ENCODE assay signal across 1 cellular context in the genomic region with DNA sequence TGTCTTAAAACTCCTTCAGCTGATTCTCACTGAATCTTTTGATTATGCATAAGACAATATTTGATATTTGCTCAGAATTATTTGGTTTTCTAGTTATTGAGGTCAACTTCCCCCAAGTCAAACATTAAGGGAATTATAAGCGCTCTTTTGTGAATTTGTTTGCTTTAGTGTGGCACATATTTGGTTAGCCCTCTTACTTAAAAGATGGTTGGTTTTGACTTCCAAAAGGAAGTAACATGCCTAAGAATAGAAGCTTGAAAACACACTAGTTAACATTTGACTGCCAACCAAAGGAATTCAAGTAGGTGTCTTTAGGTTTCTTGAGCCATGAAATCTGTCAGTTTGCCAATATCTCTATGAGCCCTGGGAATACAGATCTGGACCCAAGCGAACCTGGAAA.
TF ChIP-seq lines count a peak whose summit lies in the region.

No MANE protein-coding gene starts in this region.

TF ChIP-seq in GM23338, 12 proteins besides CTCF, POLR2A, EP300 and RAD21 (continued from another document):
- TF ChIP-seq, protein P1, sequence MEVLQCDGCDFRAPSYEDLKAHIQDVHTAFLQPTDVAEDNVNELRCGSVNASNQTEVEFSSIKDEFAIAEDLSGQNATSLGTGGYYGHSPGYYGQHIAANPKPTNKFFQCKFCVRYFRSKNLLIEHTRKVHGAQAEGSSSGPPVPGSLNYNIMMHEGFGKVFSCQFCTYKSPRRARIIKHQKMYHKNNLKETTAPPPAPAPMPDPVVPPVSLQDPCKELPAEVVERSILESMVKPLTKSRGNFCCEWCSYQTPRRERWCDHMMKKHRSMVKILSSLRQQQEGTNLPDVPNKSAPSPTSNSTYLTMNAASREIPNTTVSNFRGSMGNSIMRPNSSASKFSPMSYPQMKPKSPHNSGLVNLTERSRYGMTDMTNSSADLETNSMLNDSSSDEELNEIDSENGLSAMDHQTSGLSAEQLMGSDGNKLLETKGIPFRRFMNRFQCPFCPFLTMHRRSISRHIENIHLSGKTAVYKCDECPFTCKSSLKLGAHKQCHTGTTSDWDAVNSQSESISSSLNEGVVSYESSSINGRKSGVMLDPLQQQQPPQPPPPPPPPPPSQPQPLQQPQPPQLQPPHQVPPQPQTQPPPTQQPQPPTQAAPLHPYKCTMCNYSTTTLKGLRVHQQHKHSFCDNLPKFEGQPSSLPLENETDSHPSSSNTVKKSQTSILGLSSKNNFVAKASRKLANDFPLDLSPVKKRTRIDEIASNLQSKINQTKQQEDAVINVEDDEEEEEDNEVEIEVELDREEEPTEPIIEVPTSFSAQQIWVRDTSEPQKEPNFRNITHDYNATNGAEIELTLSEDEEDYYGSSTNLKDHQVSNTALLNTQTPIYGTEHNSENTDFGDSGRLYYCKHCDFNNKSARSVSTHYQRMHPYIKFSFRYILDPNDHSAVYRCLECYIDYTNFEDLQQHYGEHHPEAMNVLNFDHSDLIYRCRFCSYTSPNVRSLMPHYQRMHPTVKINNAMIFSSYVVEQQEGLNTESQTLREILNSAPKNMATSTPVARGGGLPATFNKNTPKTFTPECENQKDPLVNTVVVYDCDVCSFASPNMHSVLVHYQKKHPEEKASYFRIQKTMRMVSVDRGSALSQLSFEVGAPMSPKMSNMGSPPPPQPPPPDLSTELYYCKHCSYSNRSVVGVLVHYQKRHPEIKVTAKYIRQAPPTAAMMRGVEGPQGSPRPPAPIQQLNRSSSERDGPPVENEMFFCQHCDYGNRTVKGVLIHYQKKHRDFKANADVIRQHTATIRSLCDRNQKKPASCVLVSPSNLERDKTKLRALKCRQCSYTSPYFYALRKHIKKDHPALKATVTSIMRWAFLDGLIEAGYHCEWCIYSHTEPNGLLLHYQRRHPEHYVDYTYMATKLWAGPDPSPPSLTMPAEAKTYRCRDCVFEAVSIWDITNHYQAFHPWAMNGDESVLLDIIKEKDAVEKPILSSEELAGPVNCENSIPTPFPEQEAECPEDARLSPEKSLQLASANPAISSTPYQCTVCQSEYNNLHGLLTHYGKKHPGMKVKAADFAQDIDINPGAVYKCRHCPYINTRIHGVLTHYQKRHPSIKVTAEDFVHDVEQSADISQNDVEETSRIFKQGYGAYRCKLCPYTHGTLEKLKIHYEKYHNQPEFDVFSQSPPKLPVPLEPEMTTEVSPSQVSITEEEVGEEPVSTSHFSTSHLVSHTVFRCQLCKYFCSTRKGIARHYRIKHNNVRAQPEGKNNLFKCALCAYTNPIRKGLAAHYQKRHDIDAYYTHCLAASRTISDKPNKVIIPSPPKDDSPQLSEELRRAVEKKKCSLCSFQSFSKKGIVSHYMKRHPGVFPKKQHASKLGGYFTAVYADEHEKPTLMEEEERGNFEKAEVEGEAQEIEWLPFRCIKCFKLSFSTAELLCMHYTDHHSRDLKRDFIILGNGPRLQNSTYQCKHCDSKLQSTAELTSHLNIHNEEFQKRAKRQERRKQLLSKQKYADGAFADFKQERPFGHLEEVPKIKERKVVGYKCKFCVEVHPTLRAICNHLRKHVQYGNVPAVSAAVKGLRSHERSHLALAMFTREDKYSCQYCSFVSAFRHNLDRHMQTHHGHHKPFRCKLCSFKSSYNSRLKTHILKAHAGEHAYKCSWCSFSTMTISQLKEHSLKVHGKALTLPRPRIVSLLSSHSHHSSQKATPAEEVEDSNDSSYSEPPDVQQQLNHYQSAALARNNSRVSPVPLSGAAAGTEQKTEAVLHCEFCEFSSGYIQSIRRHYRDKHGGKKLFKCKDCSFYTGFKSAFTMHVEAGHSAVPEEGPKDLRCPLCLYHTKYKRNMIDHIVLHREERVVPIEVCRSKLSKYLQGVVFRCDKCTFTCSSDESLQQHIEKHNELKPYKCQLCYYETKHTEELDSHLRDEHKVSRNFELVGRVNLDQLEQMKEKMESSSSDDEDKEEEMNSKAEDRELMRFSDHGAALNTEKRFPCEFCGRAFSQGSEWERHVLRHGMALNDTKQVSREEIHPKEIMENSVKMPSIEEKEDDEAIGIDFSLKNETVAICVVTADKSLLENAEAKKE (CRISPR knock-in tag; IDR thresholded peaks at IDR 0.05): no peak
- TF ChIP-seq STAT1 (IDR thresholded peaks at IDR 0.05; ENCODE audit: unreplicated experiment): no peak
- TF ChIP-seq ETS1 (IDR thresholded peaks at IDR 0.05): no peak
- no peak for TF ChIP-seq JUNB (IDR thresholded peaks at IDR 0.05; ENCODE audit: unreplicated experiment)
- no peak for TF ChIP-seq EZH2phosphoT487 (IDR thresholded peaks at IDR 0.05; ENCODE audit: unreplicated experiment)
- no peak for TF ChIP-seq CREB1 (CRISPR knock-in tag; IDR thresholded peaks at IDR 0.05; ENCODE audit: low read depth)
- no peak for TF ChIP-seq NANOG (IDR thresholded peaks at IDR 0.05; ENCODE audit: borderline replicate concordance)
TF ChIP-seq in GM23338: peak in this region for 0.
